In the genomic region with DNA sequence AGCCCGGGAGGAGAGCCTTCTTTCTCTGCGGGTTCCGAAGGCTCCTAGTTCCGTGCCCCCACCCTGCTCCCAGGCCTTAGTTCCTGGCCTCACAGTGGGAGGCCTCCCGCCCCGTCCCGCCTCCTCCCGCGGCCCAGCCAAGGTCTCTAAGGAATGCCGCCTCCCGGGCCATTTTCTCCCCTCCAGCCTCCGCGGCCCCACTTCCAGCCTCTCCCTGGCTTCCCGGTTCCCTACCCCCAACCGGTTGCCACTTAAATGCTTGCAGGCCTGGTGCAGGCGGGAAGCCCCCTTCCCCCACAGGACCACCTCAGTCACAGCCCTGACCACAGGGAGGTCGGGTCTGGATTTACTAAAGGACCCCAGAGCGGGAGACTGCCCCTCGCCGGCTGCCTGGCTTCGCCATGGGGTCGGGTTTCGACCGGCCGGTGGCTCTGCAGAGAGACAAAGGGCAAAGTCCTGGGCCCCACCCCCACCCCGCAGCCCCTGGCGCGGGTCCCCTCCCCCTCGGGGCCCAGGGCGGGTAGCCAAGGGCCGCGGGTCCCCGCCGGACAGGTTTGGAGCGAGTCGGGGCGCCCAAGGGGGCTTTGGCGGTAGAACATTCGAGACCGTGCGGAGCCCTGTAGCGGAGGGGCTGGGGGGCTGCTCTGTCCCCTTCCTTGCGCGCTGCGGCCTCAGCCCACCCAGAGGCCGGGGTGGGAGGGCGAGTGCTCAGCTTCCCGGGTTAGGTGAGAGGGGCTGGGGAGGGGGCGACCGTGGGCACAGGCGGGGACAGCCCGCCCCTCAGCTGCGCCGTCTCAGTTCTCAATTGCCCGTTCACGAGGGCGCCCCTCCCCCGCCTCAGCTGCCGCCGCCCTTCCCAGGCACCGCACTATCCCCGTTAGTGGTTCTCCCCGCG, we compare ENCODE assay signal across 1 cellular context.
TF ChIP-seq lines count a peak whose summit lies in the region.

No MANE protein-coding gene starts in this region.

TF ChIP-seq in HepG2, 621 proteins besides CTCF, POLR2A, EP300 and RAD21 (continued from another document):
- TF ChIP-seq, protein P1, sequence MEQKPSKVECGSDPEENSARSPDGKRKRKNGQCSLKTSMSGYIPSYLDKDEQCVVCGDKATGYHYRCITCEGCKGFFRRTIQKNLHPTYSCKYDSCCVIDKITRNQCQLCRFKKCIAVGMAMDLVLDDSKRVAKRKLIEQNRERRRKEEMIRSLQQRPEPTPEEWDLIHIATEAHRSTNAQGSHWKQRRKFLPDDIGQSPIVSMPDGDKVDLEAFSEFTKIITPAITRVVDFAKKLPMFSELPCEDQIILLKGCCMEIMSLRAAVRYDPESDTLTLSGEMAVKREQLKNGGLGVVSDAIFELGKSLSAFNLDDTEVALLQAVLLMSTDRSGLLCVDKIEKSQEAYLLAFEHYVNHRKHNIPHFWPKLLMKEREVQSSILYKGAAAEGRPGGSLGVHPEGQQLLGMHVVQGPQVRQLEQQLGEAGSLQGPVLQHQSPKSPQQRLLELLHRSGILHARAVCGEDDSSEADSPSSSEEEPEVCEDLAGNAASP (CRISPR knock-in tag; IDR thresholded peaks at IDR 0.05; ENCODE audit: borderline replicate concordance), result 0 out of 2 replicates have a peak, but pooled peaks have one; percentile 15
- TF ChIP-seq XRCC5 (optimal IDR thresholded peaks at IDR 0.05; ENCODE audit: low read length), result peak; percentile 29
- no peak for TF ChIP-seq BHLHE40 (IDR thresholded peaks at IDR 0.05; ENCODE audit: low read length)
- TF ChIP-seq, protein P2, sequence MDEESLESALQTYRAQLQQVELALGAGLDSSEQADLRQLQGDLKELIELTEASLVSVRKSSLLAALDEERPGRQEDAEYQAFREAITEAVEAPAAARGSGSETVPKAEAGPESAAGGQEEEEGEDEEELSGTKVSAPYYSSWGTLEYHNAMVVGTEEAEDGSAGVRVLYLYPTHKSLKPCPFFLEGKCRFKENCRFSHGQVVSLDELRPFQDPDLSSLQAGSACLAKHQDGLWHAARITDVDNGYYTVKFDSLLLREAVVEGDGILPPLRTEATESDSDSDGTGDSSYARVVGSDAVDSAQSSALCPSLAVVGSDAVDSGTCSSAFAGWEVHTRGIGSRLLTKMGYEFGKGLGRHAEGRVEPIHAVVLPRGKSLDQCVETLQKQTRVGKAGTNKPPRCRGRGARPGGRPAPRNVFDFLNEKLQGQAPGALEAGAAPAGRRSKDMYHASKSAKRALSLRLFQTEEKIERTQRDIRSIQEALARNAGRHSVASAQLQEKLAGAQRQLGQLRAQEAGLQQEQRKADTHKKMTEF (CRISPR knock-in tag; IDR thresholded peaks at IDR 0.05), result 0 out of 2 replicates have a peak, but pooled peaks have one; percentile 39
- no peak; the same call in 1 of the 2 replicates for TF ChIP-seq SPEN (CRISPR knock-in tag; IDR thresholded peaks at IDR 0.05; ENCODE audit: low read depth)
- TF ChIP-seq DNMT3B (CRISPR knock-in tag; conservative IDR thresholded peaks at IDR 0.05), result no peak
- TF ChIP-seq, protein P3, sequence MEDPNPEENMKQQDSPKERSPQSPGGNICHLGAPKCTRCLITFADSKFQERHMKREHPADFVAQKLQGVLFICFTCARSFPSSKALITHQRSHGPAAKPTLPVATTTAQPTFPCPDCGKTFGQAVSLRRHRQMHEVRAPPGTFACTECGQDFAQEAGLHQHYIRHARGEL (CRISPR knock-in tag; IDR thresholded peaks at IDR 0.05), result peak; percentile 73
- TF ChIP-seq, protein P4, sequence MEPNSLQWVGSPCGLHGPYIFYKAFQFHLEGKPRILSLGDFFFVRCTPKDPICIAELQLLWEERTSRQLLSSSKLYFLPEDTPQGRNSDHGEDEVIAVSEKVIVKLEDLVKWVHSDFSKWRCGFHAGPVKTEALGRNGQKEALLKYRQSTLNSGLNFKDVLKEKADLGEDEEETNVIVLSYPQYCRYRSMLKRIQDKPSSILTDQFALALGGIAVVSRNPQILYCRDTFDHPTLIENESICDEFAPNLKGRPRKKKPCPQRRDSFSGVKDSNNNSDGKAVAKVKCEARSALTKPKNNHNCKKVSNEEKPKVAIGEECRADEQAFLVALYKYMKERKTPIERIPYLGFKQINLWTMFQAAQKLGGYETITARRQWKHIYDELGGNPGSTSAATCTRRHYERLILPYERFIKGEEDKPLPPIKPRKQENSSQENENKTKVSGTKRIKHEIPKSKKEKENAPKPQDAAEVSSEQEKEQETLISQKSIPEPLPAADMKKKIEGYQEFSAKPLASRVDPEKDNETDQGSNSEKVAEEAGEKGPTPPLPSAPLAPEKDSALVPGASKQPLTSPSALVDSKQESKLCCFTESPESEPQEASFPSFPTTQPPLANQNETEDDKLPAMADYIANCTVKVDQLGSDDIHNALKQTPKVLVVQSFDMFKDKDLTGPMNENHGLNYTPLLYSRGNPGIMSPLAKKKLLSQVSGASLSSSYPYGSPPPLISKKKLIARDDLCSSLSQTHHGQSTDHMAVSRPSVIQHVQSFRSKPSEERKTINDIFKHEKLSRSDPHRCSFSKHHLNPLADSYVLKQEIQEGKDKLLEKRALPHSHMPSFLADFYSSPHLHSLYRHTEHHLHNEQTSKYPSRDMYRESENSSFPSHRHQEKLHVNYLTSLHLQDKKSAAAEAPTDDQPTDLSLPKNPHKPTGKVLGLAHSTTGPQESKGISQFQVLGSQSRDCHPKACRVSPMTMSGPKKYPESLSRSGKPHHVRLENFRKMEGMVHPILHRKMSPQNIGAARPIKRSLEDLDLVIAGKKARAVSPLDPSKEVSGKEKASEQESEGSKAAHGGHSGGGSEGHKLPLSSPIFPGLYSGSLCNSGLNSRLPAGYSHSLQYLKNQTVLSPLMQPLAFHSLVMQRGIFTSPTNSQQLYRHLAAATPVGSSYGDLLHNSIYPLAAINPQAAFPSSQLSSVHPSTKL (CRISPR knock-in tag; IDR thresholded peaks at IDR 0.05), result peak; percentile 28; the same call in 1 of the 2 replicates
- 0 out of 2 replicates have a peak, but pooled peaks have one; percentile 21 for TF ChIP-seq ZNF501 (CRISPR knock-in tag; IDR thresholded peaks at IDR 0.05)
- TF ChIP-seq TCF12 (IDR thresholded peaks at IDR 0.05), result no peak
- TF ChIP-seq TCF12 (CRISPR knock-in tag; IDR thresholded peaks at IDR 0.05), result peak; percentile 72; the same call in 1 of the 2 replicates
- TF ChIP-seq DMAP1 (CRISPR knock-in tag; IDR thresholded peaks at IDR 0.05), result peak; percentile 28; the same call in 1 of the 2 replicates
- no peak for TF ChIP-seq ZNF230 (CRISPR knock-in tag; IDR thresholded peaks at IDR 0.05)
- no peak for TF ChIP-seq FOXJ3 (CRISPR knock-in tag; IDR thresholded peaks at IDR 0.05; ENCODE audit: borderline replicate concordance)
- no peak for TF ChIP-seq ZFP36 (IDR thresholded peaks at IDR 0.05; ENCODE audit: borderline replicate concordance, low read depth, low read length, partially characterized antibody)
- 0 out of 2 replicates have a peak, but pooled peaks have one; percentile 27 for TF ChIP-seq TMF1 (CRISPR knock-in tag; IDR thresholded peaks at IDR 0.05; ENCODE audit: low read depth)
- TF ChIP-seq ZNF546 (CRISPR knock-in tag; conservative IDR thresholded peaks at IDR 0.05), result no peak
- TF ChIP-seq, protein P5, sequence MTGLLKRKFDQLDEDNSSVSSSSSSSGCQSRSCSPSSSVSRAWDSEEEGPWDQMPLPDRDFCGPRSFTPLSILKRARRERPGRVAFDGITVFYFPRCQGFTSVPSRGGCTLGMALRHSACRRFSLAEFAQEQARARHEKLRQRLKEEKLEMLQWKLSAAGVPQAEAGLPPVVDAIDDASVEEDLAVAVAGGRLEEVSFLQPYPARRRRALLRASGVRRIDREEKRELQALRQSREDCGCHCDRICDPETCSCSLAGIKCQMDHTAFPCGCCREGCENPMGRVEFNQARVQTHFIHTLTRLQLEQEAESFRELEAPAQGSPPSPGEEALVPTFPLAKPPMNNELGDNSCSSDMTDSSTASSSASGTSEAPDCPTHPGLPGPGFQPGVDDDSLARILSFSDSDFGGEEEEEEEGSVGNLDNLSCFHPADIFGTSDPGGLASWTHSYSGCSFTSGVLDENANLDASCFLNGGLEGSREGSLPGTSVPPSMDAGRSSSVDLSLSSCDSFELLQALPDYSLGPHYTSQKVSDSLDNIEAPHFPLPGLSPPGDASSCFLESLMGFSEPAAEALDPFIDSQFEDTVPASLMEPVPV (CRISPR knock-in tag; IDR thresholded peaks at IDR 0.05), result 0 out of 2 replicates have a peak, but pooled peaks have one; percentile 50
- TF ChIP-seq ZNF296 (CRISPR knock-in tag; conservative IDR thresholded peaks at IDR 0.05), result 0 out of 2 replicates have a peak, but pooled peaks have one; percentile 34
- TF ChIP-seq NR1H2 (CRISPR knock-in tag; IDR thresholded peaks at IDR 0.05; ENCODE audit: borderline replicate concordance, low read depth), result no peak
